In the genomic region with DNA sequence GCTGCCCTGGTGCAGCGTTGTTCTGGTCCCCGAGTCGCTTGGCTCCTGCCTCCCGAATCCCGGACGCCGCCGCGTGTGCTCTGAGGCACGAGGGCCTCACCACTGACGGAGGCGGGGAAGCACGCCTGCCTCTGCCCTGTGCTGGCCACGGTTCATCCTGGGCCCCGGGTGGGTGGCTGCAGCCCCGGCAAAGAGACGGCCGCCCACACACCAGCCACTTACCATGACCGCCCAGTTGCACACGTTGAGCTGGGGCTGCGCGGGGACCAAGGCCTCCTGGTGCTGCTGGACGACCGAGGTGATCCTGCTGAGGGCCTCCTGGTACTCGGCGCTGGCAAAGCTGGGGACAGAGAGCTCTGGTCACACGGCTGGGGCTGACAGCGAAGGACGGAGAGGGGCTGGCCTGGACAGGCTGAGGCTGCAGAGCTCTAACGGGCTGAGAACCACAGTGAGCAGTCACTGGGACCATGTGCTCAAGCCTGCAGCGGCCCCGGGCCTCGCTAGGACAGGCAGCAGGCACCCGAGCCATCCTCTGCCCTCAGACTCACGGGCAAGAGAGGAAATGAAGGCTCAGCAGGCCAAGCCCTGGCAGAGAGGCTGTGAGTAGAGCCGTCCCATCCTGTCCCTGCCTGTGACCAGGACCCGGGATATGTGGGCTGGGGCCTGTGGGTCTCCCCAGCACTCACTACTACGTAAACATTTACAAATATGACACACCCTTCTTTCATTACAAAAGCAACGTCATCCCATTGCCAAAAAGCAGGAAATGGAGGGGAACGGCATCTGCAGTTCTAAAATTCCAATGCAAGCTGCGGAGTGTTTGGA, we compare ENCODE assay signal across 1 cellular context.
TF ChIP-seq lines count a peak whose summit lies in the region.

No MANE protein-coding gene starts in this region.

TF ChIP-seq in IMR-90, 13 proteins besides CTCF, POLR2A, EP300 and RAD21:
- TF ChIP-seq MAZ (IDR thresholded peaks at IDR 0.05; ENCODE audit: borderline replicate concordance, low read depth, low read length): peak; percentile 32; the same call in 1 of the 2 replicates
- no peak for TF ChIP-seq MAFK (IDR thresholded peaks at IDR 0.05; ENCODE audit: low read depth, low read length)
- 0 out of 2 replicates have a peak, but pooled peaks have one; percentile 18 for TF ChIP-seq MXI1 (IDR thresholded peaks at IDR 0.05; ENCODE audit: borderline replicate concordance, low read depth, low read length)
